ENCODE assay signal across 32 cellular contexts in the genomic region with DNA sequence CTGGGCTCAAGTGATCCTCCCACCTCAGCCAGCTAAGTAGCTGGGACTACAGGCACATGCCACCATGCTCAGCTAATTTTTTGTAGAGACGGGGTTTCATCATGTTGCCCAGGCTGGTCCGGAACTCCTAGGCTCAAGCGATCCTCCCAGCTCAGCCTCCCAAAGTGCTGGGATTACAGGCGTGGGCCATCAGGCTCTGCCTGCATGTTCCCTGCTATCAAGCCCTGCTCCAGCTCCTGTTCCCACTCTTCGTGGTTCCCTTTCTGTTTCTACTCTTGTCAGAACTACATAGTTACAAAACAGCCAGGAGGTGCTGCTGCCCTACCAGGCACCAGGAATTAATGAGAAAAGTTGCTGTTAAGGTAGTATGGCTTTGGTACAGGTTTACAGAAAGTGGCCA. TPM values are rescaled to one million over a fixed set of nuclear protein-coding genes. Genes with fewer than 3 reads are reported as not detected.
"Had no signal": no experiment of that assay in that cellular context is flagged by ENCODE, and none has a peak within 500 bp of the region (broad histone marks: within the 10 kb centered on the region; RNA-seq: fewer than 3 reads in every experiment).

No MANE protein-coding gene starts in this region.

- H3K27me3 ChIP-seq: ascending aorta, cardiac muscle cell, esophagus squamous epithelium, gastroesophageal sphincter had no signal

- H3K9me3 ChIP-seq: ascending aorta, esophagus squamous epithelium, gastroesophageal sphincter had no signal

- H3K27ac ChIP-seq: ascending aorta, breast epithelium, cardiac muscle cell, coronary artery, dorsolateral prefrontal cortex, esophagus squamous epithelium, gastroesophageal sphincter, WERI-Rb-1 had no signal

- H3K4me3 ChIP-seq: ascending aorta, breast epithelium, cardiac muscle cell, coronary artery, dorsolateral prefrontal cortex, esophagus squamous epithelium, gastroesophageal sphincter had no signal

- H3K36me3 ChIP-seq: ascending aorta, breast epithelium, cardiac muscle cell, esophagus squamous epithelium, WERI-Rb-1 had no signal

- DNase-seq: activated B cell treated with CpG ODN at 0.5 μM for 24 hours; activated CD4-positive, alpha-beta T cell treated with anti-CD3 and anti-CD28 coated beads for 48 hours; activated CD4-positive, alpha-beta T cell treated with anti-CD3 and anti-CD28 coated beads, Interleukin-2, amount 50 U/mL, for 1 hour; activated CD4-positive, alpha-beta T cell treated with anti-CD3 and anti-CD28 coated beads, Interleukin-2, amount 50 U/mL, for 48 hours; activated CD8-positive, alpha-beta memory T cell treated with anti-CD3 and anti-CD28 coated beads, Interleukin-2, amount 10 ng/mL, durations not matched to agents 7 days and 5 days; activated CD8-positive, alpha-beta memory T cell treated with anti-CD3 and anti-CD28 coated beads, Interleukin-2, amount 50 U/mL, for 48 hours; activated CD8-positive, alpha-beta T cell treated with anti-CD3 and anti-CD28 coated beads for 36 hours; activated gamma-delta T cell; activated naive CD4-positive, alpha-beta T cell; activated naive CD4-positive, alpha-beta T cell treated with anti-CD3 and anti-CD28 coated beads, Interleukin-2, amount 10 ng/mL, durations not matched to agents 7 days and 5 days; activated naive CD8-positive, alpha-beta T cell treated with anti-CD3 and anti-CD28 coated beads, Interleukin-2, amount 10 ng/mL, durations not matched to agents 7 days and 5 days; activated T-cell treated with anti-CD3 and anti-CD28 coated beads for 4 hours; activated T-cell treated with anti-CD3 and anti-CD28 coated beads, Interleukin-2, amount 50 U/mL, for 24 hours; activated T-cell treated with anti-CD3 and anti-CD28 coated beads, Interleukin-2, amount 50 U/mL, for 72 hours; dorsolateral prefrontal cortex; effector CD4-positive, alpha-beta T cell; effector memory CD8-positive, alpha-beta T cell; erythroblast; esophagus squamous epithelium; foreskin melanocyte; T-helper 1 cell; T-helper 17 cell; T1000; WERI-Rb-1 had no signal

- H3K4me1 ChIP-seq: breast epithelium, esophagus squamous epithelium, gastroesophageal sphincter had no signal

- ATAC-seq: activated CD4-positive, CD25-positive, alpha-beta regulatory T cell treated with anti-CD3 and anti-CD28 coated beads, Interleukin-2, amount 50 U/mL, for 24 hours; activated CD8-positive, alpha-beta memory T cell treated with anti-CD3 and anti-CD28 coated beads, Interleukin-2, amount 10 ng/mL, durations not matched to agents 7 days and 5 days; activated CD8-positive, alpha-beta T cell treated with anti-CD3 and anti-CD28 coated beads for 36 hours; activated naive CD4-positive, alpha-beta T cell treated with anti-CD3 and anti-CD28 coated beads, Interleukin-2, amount 50 U/mL, for 72 hours; activated T-cell treated with anti-CD3 and anti-CD28 coated beads, Interleukin-2, amount 50 U/mL, for 72 hours; effector memory CD8-positive, alpha-beta T cell; gastroesophageal sphincter; T-helper 17 cell had no signal

RNA-seq across cellular contexts. Expression of gene SYN1, which starts 28.7 kb away (rescaled TPM):
- total RNA-seq: activated B cell treated with CpG ODN at 0.5 μM for 24 hours, breast epithelium, fibroblast of villous mesenchyme had no signal
